In genomic region chr9:70111042-70111602, GRCh38 we compare ENCODE assay signal across 8 cellular contexts.
DNase-seq lines count a peak whose midpoint lies in the region; ATAC-seq, FAIRE-seq and TF ChIP-seq lines count a peak whose summit lies in the region.

No MANE protein-coding gene starts in this region.

- in situ Hi-C loops in GM23248 (cut with MboI) = loop anchor here (5.0 to 25.0 kb wide), 2 partner anchors 139 to 674 kb away; no protein-coding TSS in a partner anchor

- H3K4me3 ChIP-seq in GM23248 (no peak overlapping the region), MG63 (no peak overlapping the region), astrocyte (ENCODE audit: insufficient read depth, low read depth, low read length) (no peak overlapping the region), smooth muscle cell (no peak overlapping the region)

- H3K4me2 ChIP-seq in GM23248 (ENCODE audit: unreplicated experiment) (no peak overlapping the region), astrocyte (ENCODE audit: low read length) (peak overlapping the region; percentile 57), smooth muscle cell (no peak overlapping the region)

- no peak for ATAC-seq in GM18861 (IDR thresholded peaks at IDR 0.05; ENCODE audit: unreplicated experiment)

- no peaks in the 10 kb centered on the region for H3K27me3 Mint-ChIP-seq in astrocyte (ENCODE audit: low read depth, unreplicated experiment)

- no peaks in the 10 kb centered on the region for H3K36me3 ChIP-seq in GM23248 (ENCODE audit: low read depth)
- no peaks in the 10 kb centered on the region for H3K36me3 ChIP-seq in MG63
- peaks cover 3% of the 10 kb centered on the region for H3K36me3 ChIP-seq in astrocyte (ENCODE audit: insufficient read depth, low read length)
- H3K36me3 ChIP-seq in smooth muscle cell (ENCODE audit: low read depth) = no peaks in the 10 kb centered on the region

- peaks cover 51% of the 10 kb centered on the region for H3K4me1 Mint-ChIP-seq in astrocyte (ENCODE audit: low read depth, unreplicated experiment)

- no peaks in the 10 kb centered on the region for H3K9me3 Mint-ChIP-seq in astrocyte (ENCODE audit: unreplicated experiment)

- H2AFZ ChIP-seq in GM23248 = no peak overlapping the region
- H2AFZ ChIP-seq in astrocyte (ENCODE audit: low read depth, low read length) = no peak overlapping the region
- no peak overlapping the region for H2AFZ ChIP-seq in smooth muscle cell (ENCODE audit: low read depth)

- H3K9me3 ChIP-seq in GM23248 (ENCODE audit: low read depth) = no peaks in the 10 kb centered on the region
- H3K9me3 ChIP-seq in MG63 = no peaks in the 10 kb centered on the region
- H3K9me3 ChIP-seq in astrocyte (ENCODE audit: insufficient read depth, low read depth, low read length) = no peaks in the 10 kb centered on the region
- no peaks in the 10 kb centered on the region for H3K9me3 ChIP-seq in smooth muscle cell (replicated peaks; ENCODE audit: low read depth)

- H3K79me2 ChIP-seq in GM23248 (ENCODE audit: insufficient read depth) (no peaks in the 10 kb centered on the region), astrocyte (ENCODE audit: insufficient read depth, low read length) (no peaks in the 10 kb centered on the region), smooth muscle cell (ENCODE audit: low read depth) (no peaks in the 10 kb centered on the region)

- no peak for FAIRE-seq in astrocyte (lab: Jason Lieb, UNC)

- H3K27ac ChIP-seq in GM23248 (no peak overlapping the region), astrocyte (ENCODE audit: low read depth, low read length) (peak overlapping the region; percentile 45), smooth muscle cell (ENCODE audit: low read depth) (peak overlapping the region; percentile 54)

- no peak overlapping the region for H3K9ac ChIP-seq in GM23248
- H3K9ac ChIP-seq in astrocyte (ENCODE audit: low read length) = peak overlapping the region; percentile 57
- no peak overlapping the region for H3K9ac ChIP-seq in smooth muscle cell (ENCODE audit: low read depth)

- H3K4me3 Mint-ChIP-seq in astrocyte (ENCODE audit: unreplicated experiment) = no peak overlapping the region

- 8 to 14% methylated on average over 4 of the region's 4 CpGs for WGBS in GM23248 (ENCODE audit: low coverage in 1 of 2, low lambda C conversion rate in 2 of 2, missing lambda C conversion rate in 2 of 2), 2 experiments
- 9% methylated on average over 4 of the region's 4 CpGs for WGBS in smooth muscle cell (ENCODE audit: low lambda C conversion rate)

- H3K36me3 Mint-ChIP-seq in astrocyte (ENCODE audit: low read depth, unreplicated experiment) = peaks cover 24% of the 10 kb centered on the region

- H3K4me1 ChIP-seq in GM23248 (ENCODE audit: insufficient read depth) = peaks cover 7% of the 10 kb centered on the region
- peaks cover 32% of the 10 kb centered on the region for H3K4me1 ChIP-seq in astrocyte (ENCODE audit: insufficient read depth, low read length)
- peaks cover 4% of the 10 kb centered on the region for H3K4me1 ChIP-seq in smooth muscle cell (ENCODE audit: low read depth)

- H3K27ac Mint-ChIP-seq in astrocyte (ENCODE audit: unreplicated experiment) = peak overlapping the region; percentile 81

- DNase-seq in ELF-1 (ENCODE audit: low read depth, low spot score) (peak; percentile 79), GM23248 (peak; percentile 75), MG63 (peak; percentile 61), SW480 (ENCODE audit: low spot score) (peak; percentile 54), astrocyte (ENCODE audit: low read depth) (peak; percentile 50), iPS DF 19.7 (ENCODE audit: low read depth, low spot score) (peak; percentile 57), smooth muscle cell (lab: John Stamatoyannopoulos, UW; ENCODE audit: unreplicated experiment) (no peak)

- TF ChIP-seq CTCF in astrocyte (IDR thresholded peaks at IDR 0.05; ENCODE audit: insufficient read depth, low read depth, low read length) (peak; percentile 95), smooth muscle cell (IDR thresholded peaks at IDR 0.05; ENCODE audit: borderline replicate concordance, insufficient read depth, poor library complexity, severe bottlenecking) (peak; percentile 85)

- no peaks in the 10 kb centered on the region for H4K20me1 ChIP-seq in GM23248 (ENCODE audit: insufficient read depth)
- no peaks in the 10 kb centered on the region for H4K20me1 ChIP-seq in astrocyte (ENCODE audit: insufficient read depth, low read length)
- H4K20me1 ChIP-seq in smooth muscle cell (ENCODE audit: low read depth) = no peaks in the 10 kb centered on the region

- H3K27me3 ChIP-seq in GM23248 (replicated peaks; ENCODE audit: insufficient read depth) (no peaks in the 10 kb centered on the region), MG63 (no peaks in the 10 kb centered on the region), astrocyte (ENCODE audit: insufficient read depth, low read length) (no peaks in the 10 kb centered on the region), smooth muscle cell (ENCODE audit: low read depth) (no peaks in the 10 kb centered on the region)

- H3F3A ChIP-seq in GM23248 (ENCODE audit: insufficient read depth) = peaks cover 9% of the 10 kb centered on the region; the same call in 1 of the 2 replicates
- peaks cover 3% of the 10 kb centered on the region for H3F3A ChIP-seq in smooth muscle cell (ENCODE audit: low read depth)

- no peaks in the 10 kb centered on the region for H3K9me2 ChIP-seq in GM23248 (ENCODE audit: insufficient read depth)
